In the genomic region with DNA sequence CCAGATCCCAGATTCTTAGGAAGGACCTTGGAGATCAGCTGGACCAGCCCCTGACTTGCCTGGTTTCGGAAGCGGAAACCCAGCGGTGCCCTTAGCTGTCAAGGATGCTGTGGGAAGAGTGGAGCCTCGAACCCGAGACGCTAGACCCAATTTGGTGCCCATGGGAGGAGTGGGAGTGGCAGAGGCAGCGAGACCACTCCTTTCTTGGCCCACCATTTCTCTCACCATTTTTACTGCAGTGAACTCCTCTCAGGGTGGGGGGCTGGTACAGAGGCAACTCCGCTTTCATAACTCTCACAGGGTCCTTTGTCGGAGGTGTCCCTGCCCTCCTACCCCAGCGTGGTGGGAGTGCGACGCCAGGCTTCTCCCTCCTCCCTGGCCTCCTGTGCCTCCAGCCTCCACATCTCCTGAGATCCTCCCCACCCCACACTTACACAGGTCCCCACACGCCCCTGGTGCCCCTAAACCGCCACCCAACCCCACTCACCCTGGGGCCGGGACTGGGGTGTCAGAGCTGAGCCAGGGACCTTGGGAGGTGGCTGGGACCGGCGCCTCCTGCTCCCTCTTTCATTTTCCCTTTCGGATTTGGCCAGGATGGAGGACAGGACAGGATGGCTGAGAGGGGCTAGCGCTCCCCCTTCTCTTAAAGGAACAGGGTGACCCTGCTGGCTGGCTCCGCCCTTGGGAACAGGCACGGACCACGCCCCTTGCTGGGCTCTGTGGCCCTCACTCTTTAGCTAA, we compare ENCODE assay signal across 8 cellular contexts. TPM values are rescaled to one million over a fixed set of nuclear protein-coding genes. Genes with fewer than 3 reads are reported as not detected.
DNase-seq lines count a peak whose midpoint lies in the region; ATAC-seq and TF ChIP-seq lines count a peak whose summit lies in the region.

Gene GJD3 (minus strand): TSS at position 617 of the 741 bp plus-strand sequence. CDS start 922 bp downstream, outside the sequence.

- H3K27ac ChIP-seq in 22Rv1 (peak within 1 kb of the TSS; percentile 58), GM23338 (ENCODE audit: low read depth) (no peak within 1 kb of the TSS)

- H3K9me3 Mint-ChIP-seq in GM23338 (no peaks in the 10 kb centered on the region; the same call in 2 of the 3 replicates), mesothelial cell of epicardium (no peaks in the 10 kb centered on the region)

- peaks cover 40% of the 10 kb centered on the region for H3K4me1 Mint-ChIP-seq in GM23338
- H3K4me1 Mint-ChIP-seq in mesothelial cell of epicardium, result peaks cover 10% of the 10 kb centered on the region

- peak within 1 kb of the TSS; percentile 92 for H2AFZ ChIP-seq in GM23338

- H3K4me3 Mint-ChIP-seq in GM23338, result peak within 1 kb of the TSS; percentile 81
- H3K4me3 Mint-ChIP-seq in mesothelial cell of epicardium, result peak within 1 kb of the TSS; percentile 72

- H3K4me1 ChIP-seq in GM23338 (ENCODE audit: insufficient read depth), result peaks cover 22% of the 10 kb centered on the region

- H3K4me2 ChIP-seq in GM23338, result peak within 1 kb of the TSS; percentile 88

- H4K20me1 ChIP-seq in GM23338 (replicated peaks; ENCODE audit: insufficient read depth), result no peaks in the 10 kb centered on the region

- no peak for TF ChIP-seq CTCF in 22Rv1 (IDR thresholded peaks at IDR 0.05)
- TF ChIP-seq CTCF in GM23338 (conservative IDR thresholded peaks at IDR 0.05; ENCODE audit: low read depth in 2 of 2), result no peak
- no peak for TF ChIP-seq CTCF in choroid plexus epithelial cell (conservative IDR thresholded peaks at IDR 0.05; ENCODE audit: low read depth, low read length)
- TF ChIP-seq CTCF in mesothelial cell of epicardium (IDR thresholded peaks at IDR 0.05; ENCODE audit: unreplicated experiment), result no peak

- no peaks in the 10 kb centered on the region for H3K36me3 ChIP-seq in GM23338 (ENCODE audit: insufficient read depth)

- H3K36me3 Mint-ChIP-seq in GM23338 (ENCODE audit: low read depth), result no peaks in the 10 kb centered on the region
- H3K36me3 Mint-ChIP-seq in mesothelial cell of epicardium, result no peaks in the 10 kb centered on the region

- peaks cover 48% of the 10 kb centered on the region for H3K27me3 Mint-ChIP-seq in GM23338 (ENCODE audit: insufficient read depth, low read depth, poor library complexity)
- peaks cover 23% of the 10 kb centered on the region for H3K27me3 Mint-ChIP-seq in mesothelial cell of epicardium (ENCODE audit: low read depth)

- H3F3A ChIP-seq in GM23338 (replicated peaks; ENCODE audit: low read depth), result peaks cover 8% of the 10 kb centered on the region; the same call in 1 of the 2 replicates

- H3K4me3 ChIP-seq in GM23338, result peak within 1 kb of the TSS; percentile 59
- H3K4me3 ChIP-seq in choroid plexus epithelial cell (ENCODE audit: low read depth, low read length), result peak within 1 kb of the TSS; percentile 65

- ATAC-seq in GM23338 (peak; percentile 53), HG03196 (IDR thresholded peaks at IDR 0.05; ENCODE audit: unreplicated experiment) (no peak), HG03457 (IDR thresholded peaks at IDR 0.05; ENCODE audit: unreplicated experiment) (no peak)

- H3K79me2 ChIP-seq in GM23338 (replicated peaks; ENCODE audit: insufficient read depth), result no peaks in the 10 kb centered on the region

- peaks cover 43% of the 10 kb centered on the region for H3K27me3 ChIP-seq in GM23338 (ENCODE audit: insufficient read depth)

- H3K27ac Mint-ChIP-seq in GM23338 (no peak within 1 kb of the TSS), mesothelial cell of epicardium (no peak within 1 kb of the TSS)

- DNase-seq in GM23338 (ENCODE audit: low spot score) (peak; percentile 91), choroid plexus epithelial cell (ENCODE audit: low read depth) (peak; percentile 13), mesothelial cell of epicardium (ENCODE audit: low spot score in 2 of 2, unreplicated experiment in 2 of 2) (no peak), NOMO-1 (lab: John Stamatoyannopoulos, UW; ENCODE audit: unreplicated experiment in 2 of 2) (no peak), NCI-H1436 (lab: John Stamatoyannopoulos, UW) (no peak)

- no peaks in the 10 kb centered on the region for H3K9me2 ChIP-seq in GM23338 (ENCODE audit: insufficient read depth)

TF ChIP-seq in GM23338, 12 proteins besides CTCF, POLR2A, EP300 and RAD21 (continues in another document):
- TF ChIP-seq JUNB (IDR thresholded peaks at IDR 0.05; ENCODE audit: unreplicated experiment), result no peak
- TF ChIP-seq ZNF114 (CRISPR knock-in tag; IDR thresholded peaks at IDR 0.05), result no peak
- no peak for TF ChIP-seq EZH2 (IDR thresholded peaks at IDR 0.05; ENCODE audit: low read depth, unreplicated experiment)
- TF ChIP-seq CREB1 (CRISPR knock-in tag; IDR thresholded peaks at IDR 0.05; ENCODE audit: low read depth), result no peak
- TF ChIP-seq STAT1 (IDR thresholded peaks at IDR 0.05; ENCODE audit: unreplicated experiment), result no peak
- no peak for TF ChIP-seq REST (IDR thresholded peaks at IDR 0.05; ENCODE audit: unreplicated experiment)
- TF ChIP-seq, protein P1, sequence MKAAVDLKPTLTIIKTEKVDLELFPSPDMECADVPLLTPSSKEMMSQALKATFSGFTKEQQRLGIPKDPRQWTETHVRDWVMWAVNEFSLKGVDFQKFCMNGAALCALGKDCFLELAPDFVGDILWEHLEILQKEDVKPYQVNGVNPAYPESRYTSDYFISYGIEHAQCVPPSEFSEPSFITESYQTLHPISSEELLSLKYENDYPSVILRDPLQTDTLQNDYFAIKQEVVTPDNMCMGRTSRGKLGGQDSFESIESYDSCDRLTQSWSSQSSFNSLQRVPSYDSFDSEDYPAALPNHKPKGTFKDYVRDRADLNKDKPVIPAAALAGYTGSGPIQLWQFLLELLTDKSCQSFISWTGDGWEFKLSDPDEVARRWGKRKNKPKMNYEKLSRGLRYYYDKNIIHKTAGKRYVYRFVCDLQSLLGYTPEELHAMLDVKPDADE (IDR thresholded peaks at IDR 0.05), result no peak
- TF ChIP-seq EZH2phosphoT487 (IDR thresholded peaks at IDR 0.05; ENCODE audit: unreplicated experiment), result no peak
- TF ChIP-seq ZNF331 (CRISPR knock-in tag; IDR thresholded peaks at IDR 0.05; ENCODE audit: low read depth), result no peak
- no peak for TF ChIP-seq POLR2AphosphoS5 (IDR thresholded peaks at IDR 0.05; ENCODE audit: low read depth)
- no peak for TF ChIP-seq NANOG (IDR thresholded peaks at IDR 0.05; ENCODE audit: borderline replicate concordance)

RNA-seq across cellular contexts. Expression of gene GJD3, which starts in this region (rescaled TPM):
- 1.4 and 2.8 TPM in 2 replicates for total RNA-seq in GM23338 (2014; rRNA removed; shearing (Covaris generic))
- not detected in 2 replicates for polyA plus RNA-seq in GM23338 (2016; fragmentation: Nextera tagmentation; extraction: Ambion mirVana)
- 0.27 TPM in 1 of 3 replicates, not detected in the others for total RNA-seq in mesothelial cell of epicardium

Comparison
In these comparisons a context has a peak if more than half of its experiments do, and no peak if none do; other contexts are left out.
1. DNase-seq: peak in GM23338 (single experiment) and choroid plexus epithelial cell (single experiment); none in mesothelial cell of epicardium (0 of 2), NOMO-1 (0 of 2) and NCI-H1436 (single experiment).